In genomic region chr19:12864721-12865715, GRCh38 we compare ENCODE assay signal across 25 cellular contexts. TPM values are rescaled to one million over a fixed set of nuclear protein-coding genes. Genes with fewer than 3 reads are reported as not detected.
A peak's percentile ranks its signal among the peaks of the same experiment; 100 is the strongest.
DNase-seq lines count a peak whose midpoint lies in the region; ATAC-seq and TF ChIP-seq lines count a peak whose summit lies in the region.
"Had no signal": no experiment of that assay in that cellular context is flagged by ENCODE, and none has a peak within 500 bp of the region (broad histone marks: within the 10 kb centered on the region; RNA-seq: fewer than 3 reads in every experiment).

No MANE protein-coding gene starts in this region.

- H3K27ac ChIP-seq in Karpas-422 (ENCODE audit: low read length) (no peak overlapping the region), body of pancreas (no peak overlapping the region)
- H3K27ac ChIP-seq: parathyroid adenoma, PC-9, sigmoid colon, suprapubic skin, vagina, WERI-Rb-1 had no signal

- no peaks in the 10 kb centered on the region for H3K36me3 Mint-ChIP-seq in natural killer cell treated with Interleukin-12 subunit alpha and Interleukin-12 subunit beta and Interleukin-15 and Interleukin-18, amount 100 ng/mL, for 72 hours
- H3K36me3 Mint-ChIP-seq: immature natural killer cell had no signal

- peak in 5 of 7 experiments; percentile 26 to 54 (median 48) for TF ChIP-seq CTCF in body of pancreas (IDR thresholded peaks at IDR 0.05)
- no peak for TF ChIP-seq CTCF in GM13976 (IDR thresholded peaks at IDR 0.05; ENCODE audit: borderline replicate concordance, control extremely low read depth, extremely low read depth, insufficient read depth, missing control alignments)

- no peak overlapping the region for H2AFZ ChIP-seq in Karpas-422 (ENCODE audit: low read length)
- H2AFZ ChIP-seq: parathyroid adenoma, PC-9 had no signal

- no peaks in the 10 kb centered on the region for H3K79me2 ChIP-seq in Karpas-422 (ENCODE audit: low read length)
- H3K79me2 ChIP-seq: parathyroid adenoma had no signal

- H3K9me2 ChIP-seq in Karpas-422 (replicated peaks; ENCODE audit: insufficient read depth, low read length), result no peaks in the 10 kb centered on the region

- H3K9ac ChIP-seq in Karpas-422 (ENCODE audit: low read length), result no peak overlapping the region
- H3K9ac ChIP-seq: parathyroid adenoma had no signal

- no peaks in the 10 kb centered on the region for H3K9me3 Mint-ChIP-seq in natural killer cell treated with Interleukin-12 subunit alpha and Interleukin-12 subunit beta and Interleukin-15 and Interleukin-18, amount 100 ng/mL, for 72 hours
- H3K9me3 Mint-ChIP-seq: central memory CD8-positive, alpha-beta T cell; immature natural killer cell had no signal

- intact Hi-C loops in body of pancreas (cut with DNase I), result no loop called here

- in situ Hi-C loops in GM13976 (cut with MboI; ENCODE audit: low sequenced_read_pairs, unreplicated experiment), result no loop called here

- no peaks in the 10 kb centered on the region for H3K9me3 ChIP-seq in Karpas-422 (ENCODE audit: low read length)
- H3K9me3 ChIP-seq in body of pancreas, result no peaks in the 10 kb centered on the region
- H3K9me3 ChIP-seq: sigmoid colon, suprapubic skin, vagina had no signal

- H3K27me3 ChIP-seq in Karpas-422 (ENCODE audit: low read length) (no peaks in the 10 kb centered on the region), body of pancreas (no peaks in the 10 kb centered on the region)
- H3K27me3 ChIP-seq: suprapubic skin, vagina had no signal

- no peaks in the 10 kb centered on the region for H3K36me3 ChIP-seq in Karpas-422 (ENCODE audit: insufficient read depth, low read length)
- no peaks in the 10 kb centered on the region for H3K36me3 ChIP-seq in body of pancreas (replicated peaks in 1 of 2; ENCODE audit: insufficient read depth in 1 of 2, low read depth in 2 of 2)
- H3K36me3 ChIP-seq: sigmoid colon, suprapubic skin, vagina had no signal

- no peaks in the 10 kb centered on the region for H4K20me1 ChIP-seq in Karpas-422 (ENCODE audit: insufficient read depth, low read depth, low read length)

- DNase-seq in AG20443 (ENCODE audit: low spot score) (peak; percentile 10), Karpas-422 (peak; percentile 46), body of pancreas (peak; percentile 49 to 61 (median 60)), activated T-cell treated with anti-CD3 and anti-CD28 coated beads for 4 hours (no peak), GM13976 (ENCODE audit: low spot score) (no peak), activated gamma-delta T cell (lab: John Stamatoyannopoulos, UW) (no peak)
- DNase-seq in natural killer cell treated with Interleukin-12 subunit alpha and Interleukin-12 subunit beta and Interleukin-15 and Interleukin-18, amount 100 ng/mL, for 72 hours (ENCODE audit: low spot score), result peak; percentile 25
- DNase-seq: activated CD4-positive, alpha-beta T cell treated with anti-CD3 and anti-CD28 coated beads, Interleukin-2, amount 50 U/mL, for 48 hours; DMS79; foreskin fibroblast; immature natural killer cell; NCI-H1436; NCI-H69; PC-9; SIG-M5; sigmoid colon; T-helper 2 cell; WERI-Rb-1 had no signal

- ATAC-seq in body of pancreas (peak; percentile 51), HG02678 (IDR thresholded peaks at IDR 0.05; ENCODE audit: unreplicated experiment) (no peak)
- ATAC-seq in natural killer cell treated with Interleukin-12 subunit alpha and Interleukin-12 subunit beta and Interleukin-15 and Interleukin-18, amount 100 ng/mL, for 72 hours, result no peak

- WGBS in body of pancreas, 2 donors, result 61 to 70% methylated on average over 14 to 33 of the region's 34 CpGs

- H3K27ac Mint-ChIP-seq in natural killer cell treated with Interleukin-12 subunit alpha and Interleukin-12 subunit beta and Interleukin-15 and Interleukin-18, amount 100 ng/mL, for 72 hours, result no peak overlapping the region
- H3K27ac Mint-ChIP-seq: immature natural killer cell had no signal

- H3K4me2 ChIP-seq in Karpas-422 (ENCODE audit: low read depth, low read length, poor library complexity, severe bottlenecking), result no peak overlapping the region
- H3K4me2 ChIP-seq: PC-9 had no signal

- peaks cover 8% of the 10 kb centered on the region in 2 donors for H3K4me1 Mint-ChIP-seq in natural killer cell treated with Interleukin-12 subunit alpha and Interleukin-12 subunit beta and Interleukin-15 and Interleukin-18, amount 100 ng/mL, for 72 hours (ENCODE audit: low read depth in 2 of 2)

- H3K4me3 ChIP-seq in Karpas-422 (ENCODE audit: low read length), result no peak overlapping the region
- H3K4me3 ChIP-seq in body of pancreas, result no peak overlapping the region
- H3K4me3 ChIP-seq: lung, PC-9, sigmoid colon, suprapubic skin, vagina had no signal

- no peak overlapping the region for H3K4me3 Mint-ChIP-seq in natural killer cell treated with Interleukin-12 subunit alpha and Interleukin-12 subunit beta and Interleukin-15 and Interleukin-18, amount 100 ng/mL, for 72 hours
- H3K4me3 Mint-ChIP-seq: central memory CD8-positive, alpha-beta T cell had no signal

- H3K27me3 Mint-ChIP-seq in natural killer cell treated with Interleukin-12 subunit alpha and Interleukin-12 subunit beta and Interleukin-15 and Interleukin-18, amount 100 ng/mL, for 72 hours, result peaks cover 0 to 2% of the 10 kb centered on the region in 2 donors

- H3K4me1 ChIP-seq in Karpas-422 (ENCODE audit: low read length) (peaks cover 7% of the 10 kb centered on the region), body of pancreas (peaks cover 10% of the 10 kb centered on the region)
- H3K4me1 ChIP-seq: parathyroid adenoma had no signal

- TF ChIP-seq POLR2A in body of pancreas (IDR thresholded peaks at IDR 0.05), result no peak

RNA-seq across cellular contexts. Expression of gene DNASE2, which starts 16.2 kb away (rescaled TPM):
- 47.1 and 61.3 TPM in 2 replicates for total RNA-seq in Karpas-422 (2014; rRNA removed; shearing (Covaris generic); ENCODE audit: low replicate concordance)
- 10 to 100 TPM in 1 of 2 donors, 1 to 10 TPM in 1; 6.9 to 28.3 TPM for total RNA-seq in body of pancreas
- 10 to 100 TPM; 30.3 to 32.7 TPM for total RNA-seq in natural killer cell treated with Interleukin-12 subunit alpha and Interleukin-12 subunit beta and Interleukin-15 and Interleukin-18, amount 100 ng/mL, for 72 hours

RNA-seq across cellular contexts. Expression of gene KLF1, which starts 22.0 kb away (rescaled TPM):
- not detected in 2 replicates for total RNA-seq in Karpas-422 (2014; rRNA removed; shearing (Covaris generic); ENCODE audit: low replicate concordance)
- not detected for total RNA-seq in body of pancreas
- under 1 TPM; 0.52 to 0.89 TPM for total RNA-seq in natural killer cell treated with Interleukin-12 subunit alpha and Interleukin-12 subunit beta and Interleukin-15 and Interleukin-18, amount 100 ng/mL, for 72 hours
- total RNA-seq: epithelial cell of proximal tubule, sigmoid colon, suprapubic skin, vagina had no signal

RNA-seq across cellular contexts. Expression of gene GCDH, which starts 25.9 kb away (rescaled TPM):
- total RNA-seq in Karpas-422 (2014; rRNA removed; shearing (Covaris generic); ENCODE audit: low replicate concordance), result 24.9 and 32.8 TPM in 2 replicates
- 10 to 100 TPM; 17.4 to 57.7 TPM for total RNA-seq in body of pancreas
- total RNA-seq in natural killer cell treated with Interleukin-12 subunit alpha and Interleukin-12 subunit beta and Interleukin-15 and Interleukin-18, amount 100 ng/mL, for 72 hours, result 10 to 100 TPM; 41.5 to 77.2 TPM

RNA-seq across cellular contexts. Expression of gene MAST1, which starts 26.7 kb away (rescaled TPM):
- 0.48 and 3.3 TPM in 2 replicates for total RNA-seq in Karpas-422 (2014; rRNA removed; shearing (Covaris generic); ENCODE audit: low replicate concordance)
- under 1 TPM in 1 of 2 donors, not detected in 1; 0.26 TPM for total RNA-seq in body of pancreas
- total RNA-seq in natural killer cell treated with Interleukin-12 subunit alpha and Interleukin-12 subunit beta and Interleukin-15 and Interleukin-18, amount 100 ng/mL, for 72 hours, result under 1 TPM in 1 of 2 donors, not detected in 1; 0.31 TPM

RNA-seq across cellular contexts. Expression of gene RTBDN, which starts 30.6 kb away (rescaled TPM):
- not detected in 2 replicates for total RNA-seq in Karpas-422 (2014; rRNA removed; shearing (Covaris generic); ENCODE audit: low replicate concordance)
- total RNA-seq in body of pancreas, result under 1 TPM in 1 of 2 donors, not detected in 1; 0.52 TPM
- total RNA-seq in natural killer cell treated with Interleukin-12 subunit alpha and Interleukin-12 subunit beta and Interleukin-15 and Interleukin-18, amount 100 ng/mL, for 72 hours, result not detected
- total RNA-seq: epithelial cell of proximal tubule, lung, suprapubic skin had no signal

Comparison
In these comparisons a context has a peak if more than half of its experiments do, and no peak if none do; other contexts are left out.
1. DNase-seq: peak in AG20443 (single experiment), Karpas-422 (single experiment), body of pancreas (4 of 4) and natural killer cell treated with Interleukin-12 subunit alpha and Interleukin-12 subunit beta and Interleukin-15 and Interleukin-18, amount 100 ng/mL, for 72 hours (single experiment); none in activated T-cell treated with anti-CD3 and anti-CD28 coated beads for 4 hours (single experiment), GM13976 (single experiment) and activated gamma-delta T cell (single experiment).